ENCODE assay signal across 12 cellular contexts in genomic region chr2:192267484-192267883, GRCh38.
A peak's percentile ranks its signal among the peaks of the same experiment; 100 is the strongest.
DNase-seq lines count a peak whose midpoint lies in the region; ATAC-seq, FAIRE-seq and TF ChIP-seq lines count a peak whose summit lies in the region.
"Had no signal": no experiment of that assay in that cellular context is flagged by ENCODE, and none has a peak within 500 bp of the region (broad histone marks: within the 10 kb centered on the region; RNA-seq: fewer than 3 reads in every experiment).

No MANE protein-coding gene starts in this region.

- H3K36me3 ChIP-seq in endothelial cell of umbilical vein (ENCODE audit: control insufficient read depth in 2 of 2, extremely low read depth in 1 of 2, insufficient read depth in 2 of 2, low read length in 2 of 2) (no peaks in the 10 kb centered on the region), upper lobe of right lung (no peaks in the 10 kb centered on the region)

- no peak overlapping the region for H2AFZ ChIP-seq in endothelial cell of umbilical vein (ENCODE audit: low read depth, low read length)

- ATAC-seq in GM18505 (IDR thresholded peaks at IDR 0.05; ENCODE audit: unreplicated experiment) (no peak), upper lobe of right lung (no peak)
- ATAC-seq: right cardiac atrium had no signal

- BruUV-seq in endothelial cell of umbilical vein (replicated peaks; lab: Mats Ljungman, UMichigan), result no TSS peak

- H3K4me1 ChIP-seq in endothelial cell of umbilical vein (ENCODE audit: control insufficient read depth, extremely low read depth, insufficient read depth, low read length) (peaks cover 15% of the 10 kb centered on the region), upper lobe of right lung (no peaks in the 10 kb centered on the region)

- intact Hi-C loops in endothelial cell of umbilical vein (cut with micrococcal nuclease) (loop anchor here (2.0 to 10.0 kb wide), 2 partner anchors 73 to 293 kb away; partner anchors contain the start of gene TMEFF2), upper lobe of right lung (cut with DNase I) (no loop called here)

- TF ChIP-seq POLR2A in endothelial cell of umbilical vein (IDR thresholded peaks at IDR 0.05; ENCODE audit: low read depth, low read length) (no peak), GM18505 (IDR thresholded peaks at IDR 0.05; ENCODE audit: borderline replicate concordance, extremely low read depth, insufficient read depth, insufficient read length) (no peak)

- H3K27me3 ChIP-seq in endothelial cell of umbilical vein (ENCODE audit: control insufficient read depth in 2 of 2, insufficient read depth in 2 of 2, low read length in 2 of 2) (no peaks in the 10 kb centered on the region), upper lobe of right lung (no peaks in the 10 kb centered on the region)

- CTCF ChIA-PET in endothelial cell of umbilical vein (lab: Charles Lee), result interaction anchor here (0.6 to 1.3 kb wide), 9 partner anchors 9 to 729 kb away, joined by 3 to 6 read pairs (median 3); partner anchors contain the start of gene TMEFF2

- DNase-seq in ELR (ENCODE audit: low read depth) (peak; percentile 92), RCC 7860 (ENCODE audit: low spot score) (peak; percentile 36), endothelial cell of umbilical vein (ENCODE audit: low read depth, low spot score) (peak; percentile 85), renal cortical epithelial cell (ENCODE audit: low read depth) (peak; percentile 21), retina (no peak), upper lobe of right lung (no peak), NCI-H1436 treated with DMSO at 0.1 percent for 48 hours (lab: John Stamatoyannopoulos, UW) (no peak)
- DNase-seq: DND-41; effector CD4-positive, alpha-beta T cell; OCI-M1; right cardiac atrium had no signal

- H3K9me3 ChIP-seq in endothelial cell of umbilical vein (replicated peaks; ENCODE audit: control insufficient read depth, insufficient read depth, low read length) (no peaks in the 10 kb centered on the region), upper lobe of right lung (no peaks in the 10 kb centered on the region)

- peak overlapping the region; percentile 66 for H3K4me2 ChIP-seq in endothelial cell of umbilical vein (ENCODE audit: insufficient read depth, low read length)

- POLR2A ChIA-PET in endothelial cell of umbilical vein (lab: Charles Lee), result interaction anchor here (0.6 kb wide), 1 partner anchor 570 kb away, joined by 4 read pairs; no protein-coding TSS in a partner anchor

- H3K79me2 ChIP-seq in endothelial cell of umbilical vein (ENCODE audit: control insufficient read depth, insufficient read depth, low read length), result no peaks in the 10 kb centered on the region

- FAIRE-seq in RCC 7860 (lab: Jason Lieb, UNC) (peak; percentile 45), endothelial cell of umbilical vein (lab: Jason Lieb, UNC) (no peak)

- dilution Hi-C loops in endothelial cell of umbilical vein (cut with MboI; ENCODE audit: extremely low pct_ligation_motif_present, low sequenced_read_pairs), result no loop called here

- TF ChIP-seq CTCF in endothelial cell of umbilical vein (IDR thresholded peaks at IDR 0.05; ENCODE audit: extremely low read depth in 1 of 2, insufficient read depth in 1 of 2, low read depth in 1 of 2, low read length in 2 of 2) (no peak), upper lobe of right lung (IDR thresholded peaks at IDR 0.05) (no peak)

- H3K9me1 ChIP-seq in endothelial cell of umbilical vein (replicated peaks; ENCODE audit: control insufficient read depth, extremely low read depth, insufficient read depth, low read length), result no peaks in the 10 kb centered on the region

- peak overlapping the region; percentile 33 for H3K9ac ChIP-seq in endothelial cell of umbilical vein (replicated peaks; ENCODE audit: extremely low read depth, insufficient read depth, low read length)

- peak overlapping the region; percentile 90 for H3K27ac ChIP-seq in endothelial cell of umbilical vein (ENCODE audit: insufficient read depth, low read depth, low read length)
- no peak overlapping the region for H3K27ac ChIP-seq in upper lobe of right lung

- H4K20me1 ChIP-seq in endothelial cell of umbilical vein (replicated peaks; ENCODE audit: control insufficient read depth, extremely low read depth, insufficient read depth, low read length), result no peaks in the 10 kb centered on the region

- H3K4me3 ChIP-seq in endothelial cell of umbilical vein (replicated peaks in 1 of 3; ENCODE audit: insufficient read depth in 1 of 3, low read depth in 1 of 3, low read length in 3 of 3) (no peak overlapping the region), upper lobe of right lung (no peak overlapping the region)

TF ChIP-seq in endothelial cell of umbilical vein, 7 proteins besides CTCF, POLR2A, EP300 and RAD21:
- TF ChIP-seq FOS (IDR thresholded peaks at IDR 0.05; ENCODE audit: borderline replicate concordance, insufficient read depth, low read length) (peak; percentile 88), GATA2 (IDR thresholded peaks at IDR 0.05; ENCODE audit: insufficient read depth, insufficient read length, low read depth, low read length) (no peak), EZH2 (IDR thresholded peaks at IDR 0.05; ENCODE audit: borderline replicate concordance, low read depth, low read length, severe bottlenecking) (no peak), JUN (IDR thresholded peaks at IDR 0.05; ENCODE audit: borderline replicate concordance, insufficient read depth, insufficient read length, low read depth) (peak; percentile 95), POLR2AphosphoS5 (IDR thresholded peaks at IDR 0.05; ENCODE audit: insufficient read depth, low read depth, low read length) (no peak), MYC (IDR thresholded peaks at IDR 0.05; ENCODE audit: low read depth, low read length) (no peak), MAX (IDR thresholded peaks at IDR 0.05; ENCODE audit: insufficient read depth, insufficient read length) (no peak)

Comparison
In these comparisons a context has a peak if more than half of its experiments do, and no peak if none do; other contexts are left out.
1. DNase-seq: peak in ELR (single experiment), RCC 7860 (single experiment), endothelial cell of umbilical vein (single experiment) and renal cortical epithelial cell (single experiment); none in retina (single experiment), upper lobe of right lung (single experiment) and NCI-H1436 treated with DMSO at 0.1 percent for 48 hours (single experiment).